9 cellular contexts compared by ENCODE assay signal in the genomic region with DNA sequence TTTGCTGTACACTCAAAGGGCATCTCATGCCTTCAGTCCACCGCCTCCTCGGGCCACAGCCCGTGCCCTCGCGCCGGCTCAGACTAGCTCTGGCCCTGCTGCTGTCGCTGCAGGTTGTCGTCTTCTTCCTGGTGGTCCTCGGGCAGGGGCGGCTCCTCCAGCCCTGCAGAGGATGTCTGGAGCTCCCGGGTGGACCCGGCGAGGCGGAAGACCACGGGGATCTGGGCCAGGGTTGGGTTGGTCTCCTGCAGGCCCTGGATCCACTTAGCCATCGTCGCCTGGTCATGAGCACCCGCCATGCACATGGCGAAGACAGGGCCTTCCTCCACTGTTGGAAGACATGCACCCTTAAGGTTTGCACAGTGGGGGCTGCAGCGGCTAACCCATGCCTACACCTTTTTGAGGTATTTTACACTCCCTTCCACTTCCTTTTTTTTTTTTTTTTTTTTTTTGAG. TPM values are rescaled to one million over a fixed set of nuclear protein-coding genes. Genes with fewer than 3 reads are reported as not detected.
A peak's percentile ranks its signal among the peaks of the same experiment; 100 is the strongest.
DNase-seq lines count a peak whose midpoint lies in the region; ATAC-seq, FAIRE-seq and TF ChIP-seq lines count a peak whose summit lies in the region.
"Had no signal": no experiment of that assay in that cellular context is flagged by ENCODE, and none has a peak within 500 bp of the region (broad histone marks: within the 10 kb centered on the region; RNA-seq: fewer than 3 reads in every experiment).

No MANE protein-coding gene starts in this region.

- H3K36me3 ChIP-seq in astrocyte (ENCODE audit: insufficient read depth, low read length) (no peaks in the 10 kb centered on the region), left lung (peaks cover 0 to 1% of the 10 kb centered on the region in 2 donors), tibial nerve (peaks cover 0 to 34% (median 0%) of the 10 kb centered on the region in 3 donors)

- no peaks in the 10 kb centered on the region for H3K27me3 ChIP-seq in astrocyte (ENCODE audit: insufficient read depth, low read length)
- no peaks in the 10 kb centered on the region for H3K27me3 ChIP-seq in left lung
- H3K27me3 ChIP-seq in tibial nerve = no peaks in the 10 kb centered on the region

- H3K27ac Mint-ChIP-seq in astrocyte (ENCODE audit: unreplicated experiment) = peak overlapping the region; percentile 87

- peak overlapping the region; percentile 81 for H2AFZ ChIP-seq in astrocyte (ENCODE audit: low read depth, low read length)

- peaks cover 6% of the 10 kb centered on the region for H3K4me1 ChIP-seq in astrocyte (ENCODE audit: insufficient read depth, low read length)
- peaks cover 3 to 16% of the 10 kb centered on the region in 2 donors for H3K4me1 ChIP-seq in left lung
- H3K4me1 ChIP-seq in tibial nerve = peaks cover 0 to 15% (median 7%) of the 10 kb centered on the region in 4 donors

- TF ChIP-seq CTCF in AG10803 (conservative IDR thresholded peaks at IDR 0.05; ENCODE audit: low read length) = no peak
- TF ChIP-seq CTCF in astrocyte (IDR thresholded peaks at IDR 0.05; ENCODE audit: insufficient read depth, low read depth, low read length) = no peak
- TF ChIP-seq CTCF in left lung (IDR thresholded peaks at IDR 0.05) = no peak
- TF ChIP-seq CTCF in tibial nerve (IDR thresholded peaks at IDR 0.05) = no peak

- H3K36me3 Mint-ChIP-seq in astrocyte (ENCODE audit: low read depth, unreplicated experiment) = peaks cover 6% of the 10 kb centered on the region

- H3K79me2 ChIP-seq in astrocyte (ENCODE audit: insufficient read depth, low read length) = no peaks in the 10 kb centered on the region

- H3K9me3 ChIP-seq in astrocyte (ENCODE audit: insufficient read depth, low read depth, low read length) (no peaks in the 10 kb centered on the region), left lung (no peaks in the 10 kb centered on the region), tibial nerve (no peaks in the 10 kb centered on the region)

- 36 to 42% methylated on average over 11 to 16 of the region's 20 CpGs for WGBS in tibial nerve, 2 donors

- peak; percentile 29 for ATAC-seq in GM19455 (IDR thresholded peaks at IDR 0.05; ENCODE audit: unreplicated experiment)
- peak; percentile 22 for ATAC-seq in HG03460 (IDR thresholded peaks at IDR 0.05; ENCODE audit: unreplicated experiment)
- ATAC-seq in left lung = peak; percentile 51

- DNase-seq in AG10803 (ENCODE audit: low read depth) (no peak), astrocyte (ENCODE audit: low read depth) (no peak), left lung (no peak), tibial nerve (ENCODE audit: low spot score in 2 of 2) (no peak), Ammon's horn (ENCODE audit: low spot score) (no peak)
- DNase-seq in stimulated activated CD4-positive, alpha-beta T cell treated with anti-CD3 and anti-CD28 coated beads, Interleukin-4, amount 100 ng/mL, for 24 hours = no peak

- no peaks in the 10 kb centered on the region for H4K20me1 ChIP-seq in astrocyte (ENCODE audit: insufficient read depth, low read length)

- no peaks in the 10 kb centered on the region for H3K9me3 Mint-ChIP-seq in astrocyte (ENCODE audit: unreplicated experiment)

- FAIRE-seq in astrocyte (lab: Jason Lieb, UNC) = no peak

- peak in 1 of 2 donors; percentile 24 for TF ChIP-seq EP300 in tibial nerve (IDR thresholded peaks at IDR 0.05)

- peak overlapping the region; percentile 86 for H3K9ac ChIP-seq in astrocyte (ENCODE audit: low read length)

- peak overlapping the region; percentile 94 for H3K4me2 ChIP-seq in astrocyte (ENCODE audit: low read length)

- intact Hi-C loops in left lung (cut with DNase I) = no loop called here

- H3K27me3 Mint-ChIP-seq in astrocyte (ENCODE audit: low read depth, unreplicated experiment) = no peaks in the 10 kb centered on the region

- H3K4me3 ChIP-seq in AG10803 (ENCODE audit: low read length) (peak overlapping the region; percentile 66), astrocyte (ENCODE audit: insufficient read depth, low read depth, low read length) (peak overlapping the region; percentile 65), left lung (peak overlapping the region; percentile 90 to 96), tibial nerve (peak overlapping the region; percentile 80 to 97 (median 94))

- H3K4me1 Mint-ChIP-seq in astrocyte (ENCODE audit: low read depth, unreplicated experiment) = no peaks in the 10 kb centered on the region

- peak overlapping the region; percentile 12 for H3K27ac ChIP-seq in astrocyte (ENCODE audit: low read depth, low read length)
- H3K27ac ChIP-seq in left lung = peak overlapping the region; percentile 91 to 98
- peak overlapping the region; percentile 94 to 97 (median 96) for H3K27ac ChIP-seq in tibial nerve

- TF ChIP-seq POLR2A in tibial nerve (IDR thresholded peaks at IDR 0.05) = no peak

- H3K4me3 Mint-ChIP-seq in astrocyte (ENCODE audit: unreplicated experiment) = peak overlapping the region; percentile 82

RNA-seq across cellular contexts. Expression of a gene that starts 0.5 kb away (rescaled TPM):
- total RNA-seq in astrocyte (5.5 and 7.6 TPM in 2 replicates), left lung (1 to 10 TPM; 7.7 to 8.4 TPM), tibial nerve (10 to 100 TPM in 2 of 4 donors, 1 to 10 TPM in 2; 7.2 to 22.9 (median 11.7) TPM)

RNA-seq across cellular contexts. Expression of a gene that starts 22.8 kb away (rescaled TPM):
- 17.8 and 21.9 TPM in 2 replicates for total RNA-seq in astrocyte
- 10 to 100 TPM; 37.4 to 44.6 TPM for total RNA-seq in left lung
- 10 to 100 TPM; 45.2 to 81.6 (median 58.4) TPM for total RNA-seq in tibial nerve

RNA-seq across cellular contexts. Expression of a gene that starts 25.3 kb away (rescaled TPM):
- total RNA-seq in astrocyte (not detected in 2 replicates), left lung (under 1 TPM in 1 of 2 donors, not detected in 1; 0.21 TPM), tibial nerve (not detected)
- total RNA-seq: renal cortical epithelial cell had no signal

RNA-seq across cellular contexts. Expression of a gene that starts 32.5 kb away (rescaled TPM):
- total RNA-seq in astrocyte (201 and 236 TPM in 2 replicates), left lung (10 to 100 TPM; 33.1 to 37.0 TPM), tibial nerve (10 to 100 TPM; 21.3 to 43.3 (median 27.3) TPM)

RNA-seq across cellular contexts. Expression of a gene that starts 52.9 kb away (rescaled TPM):
- total RNA-seq in astrocyte = 75.7 and 78.8 TPM in 2 replicates
- total RNA-seq in left lung = 10 to 100 TPM; 50.4 to 53.4 TPM
- 10 to 100 TPM; 26.8 to 34.1 (median 28.9) TPM for total RNA-seq in tibial nerve

Comparison
In these comparisons a context has a peak if more than half of its experiments do, and no peak if none do; other contexts are left out.
1. H3K27ac ChIP-seq: peak in every context shown above with its lines; median percentile 96 in tibial nerve; 94 in left lung; 12 in astrocyte.